ENCODE assay signal across 17 cellular contexts in genomic region chrX:17553961-17554482, GRCh38.
DNase-seq lines count a peak whose midpoint lies in the region; ATAC-seq, FAIRE-seq and TF ChIP-seq lines count a peak whose summit lies in the region.
"Had no signal": no experiment of that assay in that cellular context is flagged by ENCODE, and none has a peak within 500 bp of the region (broad histone marks: within the 10 kb centered on the region; RNA-seq: fewer than 3 reads in every experiment).

No MANE protein-coding gene starts in this region.

- H3K9me3 ChIP-seq in HCT116 (ENCODE audit: control insufficient read depth in 1 of 2, insufficient read depth in 1 of 2, low read depth in 1 of 2, low read length in 2 of 2) (no peaks in the 10 kb centered on the region), astrocyte (ENCODE audit: insufficient read depth, low read depth, low read length) (no peaks in the 10 kb centered on the region), stomach (no peaks in the 10 kb centered on the region)
- H3K9me3 ChIP-seq in CD4-positive, alpha-beta T cell (ENCODE audit: control insufficient read depth, low read length) = no peaks in the 10 kb centered on the region
- H3K9me3 ChIP-seq: Caco-2 had no signal

- no peaks in the 10 kb centered on the region for H4K20me1 ChIP-seq in HCT116 (ENCODE audit: insufficient read depth)
- H4K20me1 ChIP-seq in astrocyte (ENCODE audit: insufficient read depth, low read length) = no peaks in the 10 kb centered on the region

- H3K9me2 ChIP-seq in HCT116 (ENCODE audit: insufficient read depth) = no peaks in the 10 kb centered on the region

- 66 to 90% (median 76%) methylated on average over 4 to 6 of the region's 6 CpGs for WGBS in stomach, 5 donors

- peak overlapping the region; percentile 58 for H3K27ac Mint-ChIP-seq in astrocyte (ENCODE audit: unreplicated experiment)
- no peak overlapping the region for H3K27ac Mint-ChIP-seq in activated naive CD4-positive, alpha-beta T cell treated with anti-CD3 and anti-CD28 coated beads, Interleukin-2, amount 50 U/mL, for 72 hours
- H3K27ac Mint-ChIP-seq in CD4-positive, alpha-beta T cell = no peak overlapping the region
- H3K27ac Mint-ChIP-seq: activated B cell treated with CpG ODN at 0.5 μM for 24 hours; activated CD4-positive, alpha-beta memory T cell treated with anti-CD3 and anti-CD28 coated beads for 36 hours; GM23338; stimulated activated effector memory CD8-positive, alpha-beta T cell treated with anti-CD3 and anti-CD28 coated beads, Interleukin-12 subunit alpha, Interleukin-12 subunit beta, amount 100 ng/mL, for 72 hours had no signal

- intact Hi-C loops in HCT116 (cut with micrococcal nuclease) = no loop called here
- intact Hi-C loops in stomach (cut with DNase I; ENCODE audit: low total_unique reads) = no loop called here
- intact Hi-C loops in CD4-positive, alpha-beta T cell (cut with DNase I, micrococcal nuclease) = no loop called here

- H3K9me3 Mint-ChIP-seq in astrocyte (ENCODE audit: unreplicated experiment) = peaks cover 3% of the 10 kb centered on the region
- no peaks in the 10 kb centered on the region for H3K9me3 Mint-ChIP-seq in activated naive CD4-positive, alpha-beta T cell treated with anti-CD3 and anti-CD28 coated beads, Interleukin-2, amount 50 U/mL, for 72 hours
- H3K9me3 Mint-ChIP-seq in CD4-positive, alpha-beta T cell = no peaks in the 10 kb centered on the region
- H3K9me3 Mint-ChIP-seq: activated B cell treated with CpG ODN at 0.5 μM for 24 hours; activated CD4-positive, alpha-beta memory T cell treated with anti-CD3 and anti-CD28 coated beads for 36 hours; GM23338; stimulated activated effector memory CD8-positive, alpha-beta T cell treated with anti-CD3 and anti-CD28 coated beads, Interleukin-12 subunit alpha, Interleukin-12 subunit beta, amount 100 ng/mL, for 72 hours had no signal

- ATAC-seq in HCT116 = no peak
- ATAC-seq in foreskin keratinocyte = peak; percentile 39
- ATAC-seq in activated naive CD4-positive, alpha-beta T cell treated with anti-CD3 and anti-CD28 coated beads, Interleukin-2, amount 50 U/mL, for 72 hours = no peak
- no peak for ATAC-seq in CD4-positive, alpha-beta T cell (ENCODE audit: poor library complexity)
- ATAC-seq: stimulated activated effector memory CD8-positive, alpha-beta T cell treated with anti-CD3 and anti-CD28 coated beads, Interleukin-12 subunit alpha, Interleukin-12 subunit beta, amount 100 ng/mL, for 72 hours had no signal

- H3K9ac ChIP-seq in HCT116 (ENCODE audit: low read length) = no peak overlapping the region
- H3K9ac ChIP-seq in astrocyte (ENCODE audit: low read length) = peak overlapping the region; percentile 25

- H3K27me3 Mint-ChIP-seq in astrocyte (ENCODE audit: low read depth, unreplicated experiment) = no peaks in the 10 kb centered on the region
- no peaks in the 10 kb centered on the region for H3K27me3 Mint-ChIP-seq in CD4-positive, alpha-beta T cell
- H3K27me3 Mint-ChIP-seq: activated B cell treated with CpG ODN at 0.5 μM for 24 hours; activated CD4-positive, alpha-beta memory T cell treated with anti-CD3 and anti-CD28 coated beads for 36 hours had no signal

- TF ChIP-seq CTCF in HCT116 (IDR thresholded peaks at IDR 0.05 in 2 of 3, conservative IDR thresholded peaks at IDR 0.05 in 1 of 3; ENCODE audit: borderline replicate concordance in 1 of 3, insufficient read depth in 1 of 3, low read depth in 2 of 3, low read length in 2 of 3) (no peak), astrocyte (IDR thresholded peaks at IDR 0.05; ENCODE audit: insufficient read depth, low read depth, low read length) (no peak), foreskin keratinocyte (conservative IDR thresholded peaks at IDR 0.05) (no peak), stomach (IDR thresholded peaks at IDR 0.05) (no peak)
- no peak for TF ChIP-seq CTCF in CD4-positive, alpha-beta T cell (IDR thresholded peaks at IDR 0.05)

- peak; percentile 95 for FAIRE-seq in astrocyte (lab: Jason Lieb, UNC)

- CTCF ChIA-PET in HCT116 (lab: Charles Lee) = no interaction called here
- CTCF ChIA-PET in CD4-positive, alpha-beta T cell (lab: Charles Lee) = no interaction called here

- H3K27me3 ChIP-seq in HCT116 (ENCODE audit: insufficient read depth, low read length) (no peaks in the 10 kb centered on the region), astrocyte (ENCODE audit: insufficient read depth, low read length) (no peaks in the 10 kb centered on the region), foreskin keratinocyte (no peaks in the 10 kb centered on the region), stomach (peaks cover 0 to 4% (median 0%) of the 10 kb centered on the region in 3 donors)
- H3K27me3 ChIP-seq in CD4-positive, alpha-beta T cell (ENCODE audit: control insufficient read depth, insufficient read depth, low read length) = no peaks in the 10 kb centered on the region

- H3K36me3 ChIP-seq in HCT116 (ENCODE audit: control insufficient read depth in 1 of 2, insufficient read depth in 2 of 2, low read length in 2 of 2) (no peaks in the 10 kb centered on the region), astrocyte (ENCODE audit: insufficient read depth, low read length) (no peaks in the 10 kb centered on the region), stomach (no peaks in the 10 kb centered on the region)

- no peak for TF ChIP-seq RAD21 in HCT116 (IDR thresholded peaks at IDR 0.05; ENCODE audit: low read depth)

- BruUV-seq in HCT116 (replicated peaks; lab: Mats Ljungman, UMichigan) = no TSS peak

- H3K27ac ChIP-seq in HCT116 (ENCODE audit: low read depth, low read length) (0 out of 2 replicates have a peak overlapping the region, but pooled peaks have one; percentile 20), astrocyte (ENCODE audit: low read depth, low read length) (peak overlapping the region; percentile 71), foreskin keratinocyte (peak overlapping the region; percentile 81), stomach (peak overlapping the region in 3 of 5 donors; percentile 32 to 46 (median 44))
- H3K27ac ChIP-seq in CD4-positive, alpha-beta T cell (ENCODE audit: low read depth, low read length) = no peak overlapping the region

- H3K79me2 ChIP-seq in HCT116 (ENCODE audit: insufficient read depth, low read length) (no peaks in the 10 kb centered on the region), astrocyte (ENCODE audit: insufficient read depth, low read length) (peaks cover 29% of the 10 kb centered on the region)

- POLR2A ChIA-PET in HCT116 (lab: Charles Lee) = no interaction called here
- POLR2A ChIA-PET in CD4-positive, alpha-beta T cell (lab: Charles Lee) = no interaction called here

- RAD21 ChIA-PET in HCT116 (lab: Charles Lee; ENCODE audit: low non-redundant PET in 1 of 2, low total read pairs in 2 of 2, uncharacterized antibody in 2 of 2, unreplicated experiment in 2 of 2) = no interaction called here

- H3K4me1 Mint-ChIP-seq in astrocyte (ENCODE audit: low read depth, unreplicated experiment) = peaks cover 44% of the 10 kb centered on the region
- no peaks in the 10 kb centered on the region for H3K4me1 Mint-ChIP-seq in CD4-positive, alpha-beta T cell (ENCODE audit: low read depth)
- H3K4me1 Mint-ChIP-seq: activated B cell treated with CpG ODN at 0.5 μM for 24 hours had no signal

- no peak for TF ChIP-seq POLR2A in HCT116 (IDR thresholded peaks at IDR 0.05; ENCODE audit: borderline replicate concordance, extremely low read depth, insufficient read depth, insufficient read length)
- no peak for TF ChIP-seq POLR2A in stomach (IDR thresholded peaks at IDR 0.05)

- H3K4me3 ChIP-seq in HCT116 (replicated peaks in 1 of 2; ENCODE audit: low read depth in 1 of 2, low read length in 2 of 2) = no peak overlapping the region
- no peak overlapping the region for H3K4me3 ChIP-seq in astrocyte (ENCODE audit: insufficient read depth, low read depth, low read length)
- H3K4me3 ChIP-seq in stomach = no peak overlapping the region
- H3K4me3 ChIP-seq: GM23338 had no signal

- H3K4me1 ChIP-seq in HCT116 (ENCODE audit: control insufficient read depth in 1 of 2, insufficient read depth in 2 of 2, low read length in 2 of 2) = peaks cover 10 to 19% of the 10 kb centered on the region in 2 experiments; a peak in 3 of 4 replicates
- peaks cover 34% of the 10 kb centered on the region for H3K4me1 ChIP-seq in astrocyte (ENCODE audit: insufficient read depth, low read length)
- H3K4me1 ChIP-seq in foreskin keratinocyte = peaks cover 22% of the 10 kb centered on the region
- H3K4me1 ChIP-seq in stomach = peaks cover 0 to 9% (median 7%) of the 10 kb centered on the region in 4 donors
- H3K4me1 ChIP-seq: Caco-2 had no signal

- H3K4me2 ChIP-seq in HCT116 (ENCODE audit: low read length) = no peak overlapping the region; the same call in 1 of the 2 replicates
- H3K4me2 ChIP-seq in astrocyte (ENCODE audit: low read length) = peak overlapping the region; percentile 18
- H3K4me2 ChIP-seq: GM23338 had no signal

- peak overlapping the region; percentile 54 for H3K4me3 Mint-ChIP-seq in astrocyte (ENCODE audit: unreplicated experiment)
- H3K4me3 Mint-ChIP-seq in CD4-positive, alpha-beta T cell = no peak overlapping the region
- H3K4me3 Mint-ChIP-seq: activated B cell treated with CpG ODN at 0.5 μM for 24 hours; activated CD4-positive, alpha-beta memory T cell treated with anti-CD3 and anti-CD28 coated beads for 36 hours; GM23338; stimulated activated effector memory CD8-positive, alpha-beta T cell treated with anti-CD3 and anti-CD28 coated beads, Interleukin-12 subunit alpha, Interleukin-12 subunit beta, amount 100 ng/mL, for 72 hours had no signal

- peak; percentile 25 for TF ChIP-seq EP300 in stomach (IDR thresholded peaks at IDR 0.05)

- H2AFZ ChIP-seq in HCT116 (ENCODE audit: low read depth, low read length, poor library complexity, severe bottlenecking) (no peak overlapping the region), astrocyte (ENCODE audit: low read depth, low read length) (no peak overlapping the region)
- H2AFZ ChIP-seq: GM23338 had no signal

- DNase-seq in HCT116 (ENCODE audit: low read depth, low spot score) = no peak
- no peak for DNase-seq in astrocyte (ENCODE audit: low read depth)
- peak in 1 of 2 donors; percentile 39 for DNase-seq in foreskin keratinocyte
- no peak for DNase-seq in stomach
- DNase-seq in DMS53 (lab: John Stamatoyannopoulos, UW) = no peak
- no peak for DNase-seq in activated naive CD4-positive, alpha-beta T cell treated with anti-CD3 and anti-CD28 coated beads, Interleukin-2, amount 50 U/mL, for 72 hours (ENCODE audit: low spot score in 2 of 2)
- DNase-seq in CD4-positive, alpha-beta T cell = no peak
- DNase-seq: activated B cell treated with CpG ODN at 0.5 μM for 24 hours; activated CD4-positive, alpha-beta memory T cell treated with anti-CD3 and anti-CD28 coated beads for 36 hours; activated naive CD4-positive, alpha-beta T cell; NCI-H1417 treated with DMSO at 0.1 percent for 48 hours; NCI-H2171; NCI-H526 treated with DMSO at 0.1 percent for 48 hours; stimulated activated CD4-positive, alpha-beta T cell treated with anti-CD3 and anti-CD28 coated beads, Interleukin-15, amount 100 ng/mL, for 24 hours had no signal

- H3K36me3 Mint-ChIP-seq in astrocyte (ENCODE audit: low read depth, unreplicated experiment) = no peaks in the 10 kb centered on the region
- no peaks in the 10 kb centered on the region for H3K36me3 Mint-ChIP-seq in activated naive CD4-positive, alpha-beta T cell treated with anti-CD3 and anti-CD28 coated beads, Interleukin-2, amount 50 U/mL, for 72 hours
- H3K36me3 Mint-ChIP-seq in CD4-positive, alpha-beta T cell (ENCODE audit: low read depth) = no peaks in the 10 kb centered on the region
- H3K36me3 Mint-ChIP-seq: activated CD4-positive, alpha-beta memory T cell treated with anti-CD3 and anti-CD28 coated beads for 36 hours; stimulated activated effector memory CD8-positive, alpha-beta T cell treated with anti-CD3 and anti-CD28 coated beads, Interleukin-12 subunit alpha, Interleukin-12 subunit beta, amount 100 ng/mL, for 72 hours had no signal
